ENCODE assay signal across 1 cellular context in genomic region chr20:32580970-32581838, GRCh38.
A peak's percentile ranks its signal among the peaks of the same experiment; 100 is the strongest.
TF ChIP-seq lines count a peak whose summit lies in the region.

No MANE protein-coding gene starts in this region.

TF ChIP-seq in K562, 482 proteins besides CTCF, POLR2A, EP300 and RAD21 (continued from another document):
- 0 out of 2 replicates have a peak, but pooled peaks have one; percentile 27 for TF ChIP-seq NKRF (IDR thresholded peaks at IDR 0.05; ENCODE audit: borderline replicate concordance)
- no peak for TF ChIP-seq CBX8 (IDR thresholded peaks at IDR 0.05; ENCODE audit: borderline replicate concordance, extremely low read depth, low read depth, low read length, poor library complexity, severe bottlenecking)
- no peak for TF ChIP-seq NR4A1 (CRISPR knock-in tag; IDR thresholded peaks at IDR 0.05)
- peak; percentile 37; the same call in 1 of the 2 replicates for TF ChIP-seq NR4A1 (tag; IDR thresholded peaks at IDR 0.05)
- TF ChIP-seq YY1 (IDR thresholded peaks at IDR 0.05; ENCODE audit: borderline replicate concordance in 1 of 3, control insufficient read depth in 1 of 3, extremely low read depth in 1 of 3, insufficient read depth in 3 of 3, insufficient read length in 1 of 3, insufficient replicate concordance in 2 of 3, low read depth in 1 of 3, low read length in 2 of 3): peak in 1 of 3 experiments; percentile 66
- TF ChIP-seq DNMT1 (IDR thresholded peaks at IDR 0.05): no peak
- peak; percentile 97 for TF ChIP-seq TFAP4 (CRISPR knock-in tag; IDR thresholded peaks at IDR 0.05; ENCODE audit: borderline replicate concordance)
- TF ChIP-seq PHF21A (IDR thresholded peaks at IDR 0.05; ENCODE audit: borderline replicate concordance, low read depth): peak; percentile 99
- 0 out of 2 replicates have a peak, but pooled peaks have one; percentile 24 for TF ChIP-seq ZNF395 (CRISPR knock-in tag; IDR thresholded peaks at IDR 0.05)
- peak; percentile 60 for TF ChIP-seq MAX (CRISPR knock-in tag; IDR thresholded peaks at IDR 0.05)
- TF ChIP-seq TAF1 (IDR thresholded peaks at IDR 0.05; ENCODE audit: control insufficient read depth, extremely low read depth, insufficient read depth, low read length, severe bottlenecking): peak; percentile 45
- peak; percentile 27; the same call in 1 of the 2 replicates for TF ChIP-seq ZFX (CRISPR knock-in tag; IDR thresholded peaks at IDR 0.05)
- TF ChIP-seq SMAD1 (IDR thresholded peaks at IDR 0.05; ENCODE audit: low read depth, low read length, partially characterized antibody): peak; percentile 62
- TF ChIP-seq ATF7 (IDR thresholded peaks at IDR 0.05): peak; percentile 18; the same call in 1 of the 2 replicates
- TF ChIP-seq GATA2 (CRISPR knock-in tag; IDR thresholded peaks at IDR 0.05): peak; percentile 50; the same call in 1 of the 2 replicates
- no peak for TF ChIP-seq CC2D1A (IDR thresholded peaks at IDR 0.05)
- peak; percentile 74 for TF ChIP-seq LEF1 (IDR thresholded peaks at IDR 0.05)
- peak; percentile 75 for TF ChIP-seq ZNF766 (CRISPR knock-in tag; conservative IDR thresholded peaks at IDR 0.05)
